In the genomic region with DNA sequence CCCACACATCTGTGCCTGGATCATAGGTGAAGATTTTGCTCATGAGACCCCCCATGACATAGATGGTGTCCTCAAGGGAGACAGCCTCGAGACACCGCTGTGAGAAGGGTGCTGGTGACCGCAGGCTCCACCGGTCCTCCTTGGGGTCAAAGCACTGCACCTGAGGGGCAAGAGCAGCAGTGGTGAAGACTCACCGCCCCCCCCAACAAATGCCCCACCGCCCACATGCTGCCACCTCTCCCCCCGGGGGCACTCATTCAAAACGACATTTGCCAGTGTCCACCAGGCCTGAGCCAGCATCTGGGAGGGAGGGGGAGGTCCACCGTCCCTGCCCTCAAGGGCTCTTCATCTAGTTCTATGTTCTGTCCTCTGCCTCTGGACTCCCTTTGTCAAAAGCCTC, we compare ENCODE assay signal across 22 cellular contexts.
"Had no signal": no experiment of that assay in that cellular context is flagged by ENCODE, and none has a peak within 500 bp of the region (broad histone marks: within the 10 kb centered on the region; RNA-seq: fewer than 3 reads in every experiment).

No MANE protein-coding gene starts in this region.

- H3K4me3 Mint-ChIP-seq: activated CD4-positive, alpha-beta T cell treated with anti-CD3 and anti-CD28 coated beads, Interleukin-2, amount 10 ng/mL, durations not matched to agents 24 days and 14 days; activated CD8-positive, alpha-beta T cell treated with anti-CD3 and anti-CD28 coated beads, Interleukin-2, amount 10 ng/mL, durations not matched to agents 7 days and 5 days; activated naive CD4-positive, alpha-beta T cell treated with anti-CD3 and anti-CD28 coated beads, Interleukin-2, amount 50 U/mL, for 24 hours; memory B cell had no signal

- H3K36me3 Mint-ChIP-seq: activated naive CD4-positive, alpha-beta T cell treated with anti-CD3 and anti-CD28 coated beads, Interleukin-2, amount 50 U/mL, for 24 hours had no signal

- H3K9me3 Mint-ChIP-seq: activated naive CD4-positive, alpha-beta T cell treated with anti-CD3 and anti-CD28 coated beads, Interleukin-2, amount 50 U/mL, for 24 hours; memory B cell had no signal

- H3K4me1 ChIP-seq: adrenal gland, uterus had no signal

- H3K9me3 ChIP-seq: adrenal gland, colonic mucosa, heart left ventricle, mucosa of descending colon, SK-N-SH, tibial artery, uterus had no signal

- H3K36me3 ChIP-seq: adrenal gland, colonic mucosa, uterus had no signal

- H3K27ac Mint-ChIP-seq: activated CD4-positive, alpha-beta T cell treated with anti-CD3 and anti-CD28 coated beads, Interleukin-2, amount 10 ng/mL, durations not matched to agents 24 days and 14 days; activated CD8-positive, alpha-beta T cell treated with anti-CD3 and anti-CD28 coated beads, Interleukin-2, amount 10 ng/mL, durations not matched to agents 7 days and 5 days; memory B cell had no signal

- H3K27me3 ChIP-seq: adrenal gland, colonic mucosa, tibial artery had no signal

- DNase-seq: activated CD4-positive, alpha-beta T cell treated with anti-CD3 and anti-CD28 coated beads, Interleukin-2, amount 10 ng/mL, durations not matched to agents 24 days and 14 days; activated CD4-positive, CD25-positive, alpha-beta regulatory T cell; activated CD8-positive, alpha-beta T cell treated with anti-CD3 and anti-CD28 coated beads, Interleukin-2, amount 10 ng/mL, durations not matched to agents 7 days and 5 days; activated effector memory CD4-positive, alpha-beta T cell treated with anti-CD3 and anti-CD28 coated beads, Interleukin-2, amount 50 U/mL, for 16 hours; activated T-cell treated with anti-CD3 and anti-CD28 coated beads, Interleukin-2, amount 50 U/mL, for 48 hours; adrenal gland; central memory CD4-positive, alpha-beta T cell; colonic mucosa; erythroblast; foreskin melanocyte; heart left ventricle; left ventricle myocardium superior; naive B cell; SK-N-SH; stimulated activated naive CD8-positive, alpha-beta T cell treated with anti-CD3 and anti-CD28 coated beads, Interleukin-15, Interleukin-2, amounts not matched to agents 100 U/mL and 50 U/mL, for 24 hours; substantia nigra; T-helper 9 cell; tibial artery; uterus had no signal

- ATAC-seq: activated CD8-positive, alpha-beta T cell treated with anti-CD3 and anti-CD28 coated beads, Interleukin-2, amount 10 ng/mL, durations not matched to agents 7 days and 5 days; mucosa of descending colon; stimulated activated naive CD8-positive, alpha-beta T cell treated with anti-CD3 and anti-CD28 coated beads, Interleukin-15, Interleukin-2, amounts not matched to agents 100 U/mL and 50 U/mL, for 24 hours had no signal

- H3K27ac ChIP-seq: adrenal gland, colonic mucosa, heart left ventricle, tibial artery, uterus had no signal

- H3K4me3 ChIP-seq: adrenal gland, colonic mucosa, heart left ventricle, mucosa of descending colon, tibial artery, uterus had no signal
